20 cellular contexts compared by ENCODE assay signal in genomic region chr18:25279961-25280360, GRCh38.
DNase-seq lines count a peak whose midpoint lies in the region; FAIRE-seq and TF ChIP-seq lines count a peak whose summit lies in the region.
"Had no signal": no experiment of that assay in that cellular context is flagged by ENCODE, and none has a peak within 500 bp of the region (broad histone marks: within the 10 kb centered on the region; RNA-seq: fewer than 3 reads in every experiment).

No MANE protein-coding gene starts in this region.

- H3K79me2 ChIP-seq in endothelial cell of umbilical vein (ENCODE audit: control insufficient read depth, insufficient read depth, low read length) (peaks cover 73% of the 10 kb centered on the region), smooth muscle cell (ENCODE audit: low read depth) (peaks cover 33% of the 10 kb centered on the region)

- H3K9ac ChIP-seq in endothelial cell of umbilical vein (replicated peaks; ENCODE audit: extremely low read depth, insufficient read depth, low read length) (no peak overlapping the region), smooth muscle cell (ENCODE audit: low read depth) (no peak overlapping the region)
- H3K9ac ChIP-seq: GM23248 had no signal

- TF ChIP-seq CTCF in HEK293 (tag by site-specific recombination; IDR thresholded peaks at IDR 0.05): no peak
- TF ChIP-seq CTCF in endothelial cell of umbilical vein (IDR thresholded peaks at IDR 0.05; ENCODE audit: extremely low read depth in 1 of 2, insufficient read depth in 1 of 2, low read depth in 1 of 2, low read length in 2 of 2): no peak
- TF ChIP-seq CTCF in smooth muscle cell (IDR thresholded peaks at IDR 0.05; ENCODE audit: borderline replicate concordance, insufficient read depth, poor library complexity, severe bottlenecking): no peak

- CTCF ChIA-PET in HEK293 (lab: Yijun Ruan, JAX): interaction anchor here (0.6 kb wide), 1 partner anchor 9 kb away, joined by 3 read pairs; no protein-coding TSS in a partner anchor
- CTCF ChIA-PET in endothelial cell of umbilical vein (lab: Charles Lee): interaction anchor here (0.7 to 1.3 kb wide), 2 partner anchors 9 to 40 kb away, joined by 3 to 9 read pairs; no protein-coding TSS in a partner anchor

- H3K4me3 ChIP-seq in HEK293 (ENCODE audit: low read depth, low read length) (no peak overlapping the region), endothelial cell of umbilical vein (replicated peaks in 1 of 3; ENCODE audit: insufficient read depth in 1 of 3, low read depth in 1 of 3, low read length in 3 of 3) (no peak overlapping the region), smooth muscle cell (no peak overlapping the region)
- H3K4me3 ChIP-seq: GM12878, GM23248, HAP-1, SK-N-MC had no signal

- TF ChIP-seq POLR2A in endothelial cell of umbilical vein (IDR thresholded peaks at IDR 0.05; ENCODE audit: low read depth, low read length): no peak

- H3K36me3 ChIP-seq in HEK293 (ENCODE audit: control insufficient read depth in 2 of 2, insufficient read depth in 1 of 2, low read length in 2 of 2): no peaks in the 10 kb centered on the region
- no peaks in the 10 kb centered on the region for H3K36me3 ChIP-seq in endothelial cell of umbilical vein (ENCODE audit: control insufficient read depth in 2 of 2, extremely low read depth in 1 of 2, insufficient read depth in 2 of 2, low read length in 2 of 2)
- no peaks in the 10 kb centered on the region for H3K36me3 ChIP-seq in smooth muscle cell (ENCODE audit: low read depth)
- H3K36me3 ChIP-seq: BE2C, HAP-1 had no signal

- H3K9me3 ChIP-seq in HEK293 (ENCODE audit: control insufficient read depth, insufficient read depth, low read depth, low read length): no peaks in the 10 kb centered on the region
- H3K9me3 ChIP-seq in endothelial cell of umbilical vein (replicated peaks; ENCODE audit: control insufficient read depth, insufficient read depth, low read length): no peaks in the 10 kb centered on the region
- no peaks in the 10 kb centered on the region for H3K9me3 ChIP-seq in smooth muscle cell (replicated peaks; ENCODE audit: low read depth)
- H3K9me3 ChIP-seq: BE2C, HAP-1 had no signal

- FAIRE-seq in endothelial cell of umbilical vein (lab: Jason Lieb, UNC): no peak
- FAIRE-seq: GM12878 had no signal

- no peaks in the 10 kb centered on the region for H3K9me1 ChIP-seq in endothelial cell of umbilical vein (replicated peaks; ENCODE audit: control insufficient read depth, extremely low read depth, insufficient read depth, low read length)

- H3F3A ChIP-seq in smooth muscle cell (ENCODE audit: low read depth): no peaks in the 10 kb centered on the region

- dilution Hi-C loops in endothelial cell of umbilical vein (cut with MboI; ENCODE audit: extremely low pct_ligation_motif_present, low sequenced_read_pairs): no loop called here

- no peak overlapping the region for H3K27ac ChIP-seq in HEK293 (ENCODE audit: extremely low read depth, low read depth, low read length)
- peak overlapping the region; percentile 36 for H3K27ac ChIP-seq in endothelial cell of umbilical vein (ENCODE audit: insufficient read depth, low read depth, low read length)
- H3K27ac ChIP-seq in smooth muscle cell (ENCODE audit: low read depth): peak overlapping the region; percentile 57
- H3K27ac ChIP-seq: GM23248, RWPE1, SK-N-MC had no signal

- H2AFZ ChIP-seq in endothelial cell of umbilical vein (ENCODE audit: low read depth, low read length) (no peak overlapping the region), smooth muscle cell (ENCODE audit: low read depth) (no peak overlapping the region)
- H2AFZ ChIP-seq: GM23248 had no signal

- DNase-seq in NCI-H524 treated with DMSO at 0.1 percent for 48 hours (lab: John Stamatoyannopoulos, UW) (peak; percentile 11), endothelial cell of umbilical vein (ENCODE audit: low read depth, low spot score) (no peak), smooth muscle cell (lab: John Stamatoyannopoulos, UW; ENCODE audit: unreplicated experiment) (no peak), NCI-H345 (lab: John Stamatoyannopoulos, UW) (no peak), hepatic stellate cell (ENCODE audit: low spot score) (no peak), T-helper 1 cell (no peak)
- DNase-seq: BE2C, DMS79 treated with DMSO at 0.1 percent for 48 hours, KBM-7, MM.1S, NCI-H1048, NCI-H1417 treated with DMSO at 0.1 percent for 48 hours, NCI-H2029, SHP77 treated with DMSO at 0.1 percent for 48 hours had no signal

- BruUV-seq in endothelial cell of umbilical vein (replicated peaks; lab: Mats Ljungman, UMichigan): no TSS peak

- POLR2A ChIA-PET in HEK293 (lab: Yijun Ruan, JAX): no interaction called here
- POLR2A ChIA-PET in endothelial cell of umbilical vein (lab: Charles Lee): no interaction called here

- H3K4me1 ChIP-seq in HEK293 (ENCODE audit: control insufficient read depth, insufficient read depth, low read length) (peaks cover 44% of the 10 kb centered on the region), endothelial cell of umbilical vein (ENCODE audit: control insufficient read depth, extremely low read depth, insufficient read depth, low read length) (peaks cover 95% of the 10 kb centered on the region), smooth muscle cell (ENCODE audit: low read depth) (peaks cover 44% of the 10 kb centered on the region)
- H3K4me1 ChIP-seq: BE2C, HAP-1 had no signal

- peak overlapping the region; percentile 46 for H3K4me2 ChIP-seq in endothelial cell of umbilical vein (ENCODE audit: insufficient read depth, low read length)
- no peak overlapping the region for H3K4me2 ChIP-seq in smooth muscle cell

- 94% methylated on average over 6 of the region's 6 CpGs for WGBS in smooth muscle cell (ENCODE audit: low lambda C conversion rate)

- H3K27me3 ChIP-seq in endothelial cell of umbilical vein (ENCODE audit: control insufficient read depth in 2 of 2, insufficient read depth in 2 of 2, low read length in 2 of 2) (no peaks in the 10 kb centered on the region), smooth muscle cell (ENCODE audit: low read depth) (no peaks in the 10 kb centered on the region)
- H3K27me3 ChIP-seq: BE2C had no signal

- H4K20me1 ChIP-seq in endothelial cell of umbilical vein (replicated peaks; ENCODE audit: control insufficient read depth, extremely low read depth, insufficient read depth, low read length): no peaks in the 10 kb centered on the region
- peaks cover 52% of the 10 kb centered on the region for H4K20me1 ChIP-seq in smooth muscle cell (ENCODE audit: low read depth)

- intact Hi-C loops in endothelial cell of umbilical vein (cut with micrococcal nuclease): loop anchor here (5.0 to 10.0 kb wide), 2 partner anchors 72 to 615 kb away; partner anchors contain the start of gene ZNF521

TF ChIP-seq in HEK293, 187 proteins besides CTCF, POLR2A, EP300 and RAD21:
- TF ChIP-seq, protein P1, sequence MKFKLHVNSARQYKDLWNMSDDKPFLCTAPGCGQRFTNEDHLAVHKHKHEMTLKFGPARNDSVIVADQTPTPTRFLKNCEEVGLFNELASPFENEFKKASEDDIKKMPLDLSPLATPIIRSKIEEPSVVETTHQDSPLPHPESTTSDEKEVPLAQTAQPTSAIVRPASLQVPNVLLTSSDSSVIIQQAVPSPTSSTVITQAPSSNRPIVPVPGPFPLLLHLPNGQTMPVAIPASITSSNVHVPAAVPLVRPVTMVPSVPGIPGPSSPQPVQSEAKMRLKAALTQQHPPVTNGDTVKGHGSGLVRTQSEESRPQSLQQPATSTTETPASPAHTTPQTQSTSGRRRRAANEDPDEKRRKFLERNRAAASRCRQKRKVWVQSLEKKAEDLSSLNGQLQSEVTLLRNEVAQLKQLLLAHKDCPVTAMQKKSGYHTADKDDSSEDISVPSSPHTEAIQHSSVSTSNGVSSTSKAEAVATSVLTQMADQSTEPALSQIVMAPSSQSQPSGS (tag by site-specific recombination; IDR thresholded peaks at IDR 0.05; ENCODE audit: low read depth): peak; percentile 47
- TF ChIP-seq ZEB2 (tag by site-specific recombination; IDR thresholded peaks at IDR 0.05) (no peak), RBAK (tag by site-specific recombination; IDR thresholded peaks at IDR 0.05) (no peak), ZNF610 (tag by site-specific recombination; IDR thresholded peaks at IDR 0.05; ENCODE audit: borderline replicate concordance) (no peak)

TF ChIP-seq in endothelial cell of umbilical vein, 7 proteins besides CTCF, POLR2A, EP300 and RAD21:
- TF ChIP-seq EZH2 (IDR thresholded peaks at IDR 0.05; ENCODE audit: borderline replicate concordance, low read depth, low read length, severe bottlenecking) (no peak), POLR2AphosphoS5 (IDR thresholded peaks at IDR 0.05; ENCODE audit: insufficient read depth, low read depth, low read length) (no peak), GATA2 (IDR thresholded peaks at IDR 0.05; ENCODE audit: insufficient read depth, insufficient read length, low read depth, low read length) (no peak), MYC (IDR thresholded peaks at IDR 0.05; ENCODE audit: low read depth, low read length) (no peak), FOS (IDR thresholded peaks at IDR 0.05; ENCODE audit: borderline replicate concordance, insufficient read depth, low read length) (no peak), JUN (IDR thresholded peaks at IDR 0.05; ENCODE audit: borderline replicate concordance, insufficient read depth, insufficient read length, low read depth) (no peak)
- TF ChIP-seq, protein P2, sequence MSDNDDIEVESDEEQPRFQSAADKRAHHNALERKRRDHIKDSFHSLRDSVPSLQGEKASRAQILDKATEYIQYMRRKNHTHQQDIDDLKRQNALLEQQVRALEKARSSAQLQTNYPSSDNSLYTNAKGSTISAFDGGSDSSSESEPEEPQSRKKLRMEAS (IDR thresholded peaks at IDR 0.05; ENCODE audit: insufficient read depth, insufficient read length): no peak
